In genomic region chr15:57227899-57228298, GRCh38 we compare ENCODE assay signal across 11 cellular contexts.
DNase-seq lines count a peak whose midpoint lies in the region; ATAC-seq, FAIRE-seq and TF ChIP-seq lines count a peak whose summit lies in the region.
"Had no signal": no experiment of that assay in that cellular context is flagged by ENCODE, and none has a peak within 500 bp of the region (broad histone marks: within the 10 kb centered on the region; RNA-seq: fewer than 3 reads in every experiment).

No MANE protein-coding gene starts in this region.

- peaks cover 88% of the 10 kb centered on the region for H3K79me2 ChIP-seq in smooth muscle cell (ENCODE audit: low read depth)

- peak overlapping the region; percentile 67 for H3K9ac ChIP-seq in smooth muscle cell (ENCODE audit: low read depth)

- H3K9me3 ChIP-seq in smooth muscle cell (replicated peaks; ENCODE audit: low read depth) = no peaks in the 10 kb centered on the region

- H3K4me1 ChIP-seq in smooth muscle cell (ENCODE audit: low read depth) = peaks cover 55% of the 10 kb centered on the region

- peak overlapping the region; percentile 91 for H3K27ac ChIP-seq in smooth muscle cell (ENCODE audit: low read depth)

- 60% methylated on average over 2 of the region's 2 CpGs for WGBS in smooth muscle cell (ENCODE audit: low lambda C conversion rate)

- no peaks in the 10 kb centered on the region for H3K36me3 ChIP-seq in smooth muscle cell (ENCODE audit: low read depth)

- peak; percentile 37 for FAIRE-seq in GM19239 (lab: Jason Lieb, UNC)

- no peaks in the 10 kb centered on the region for H3K27me3 ChIP-seq in smooth muscle cell (ENCODE audit: low read depth)

- no peak for ATAC-seq in HG03159 (IDR thresholded peaks at IDR 0.05; ENCODE audit: unreplicated experiment)
- no peak for ATAC-seq in GM21825 (IDR thresholded peaks at IDR 0.05; ENCODE audit: unreplicated experiment)

- H3K4me3 ChIP-seq in smooth muscle cell = peak overlapping the region; percentile 22

- no peaks in the 10 kb centered on the region for H3F3A ChIP-seq in smooth muscle cell (ENCODE audit: low read depth)

- no peaks in the 10 kb centered on the region for H4K20me1 ChIP-seq in smooth muscle cell (ENCODE audit: low read depth)

- no peak for DNase-seq in GM19239 (ENCODE audit: insufficient read length, low spot score)
- peak; percentile 41 for DNase-seq in SK-N-DZ (ENCODE audit: low spot score)
- DNase-seq in fibroblast of peridontal ligament (ENCODE audit: extremely low read depth) = peak; percentile 97
- DNase-seq in smooth muscle cell (lab: John Stamatoyannopoulos, UW; ENCODE audit: unreplicated experiment) = no peak
- DNase-seq in activated CD8-positive, alpha-beta memory T cell treated with anti-CD3 and anti-CD28 coated beads for 24 hours = no peak
- DNase-seq: activated naive CD8-positive, alpha-beta T cell treated with anti-CD3 and anti-CD28 coated beads for 36 hours; Calu3; kidney glomerular epithelial cell; NCI-H774 had no signal

- H3K4me2 ChIP-seq in smooth muscle cell = peak overlapping the region; percentile 71

- no peak overlapping the region for H2AFZ ChIP-seq in smooth muscle cell (ENCODE audit: low read depth)

- no peak for TF ChIP-seq CTCF in smooth muscle cell (IDR thresholded peaks at IDR 0.05; ENCODE audit: borderline replicate concordance, insufficient read depth, poor library complexity, severe bottlenecking)

Comparison
In these comparisons a context has a peak if more than half of its experiments do, and no peak if none do; other contexts are left out.
1. DNase-seq: peak in SK-N-DZ (single experiment) and fibroblast of peridontal ligament (single experiment); none in GM19239 (single experiment), smooth muscle cell (single experiment) and activated CD8-positive, alpha-beta memory T cell treated with anti-CD3 and anti-CD28 coated beads for 24 hours (single experiment).